ENCODE assay signal across 7 cellular contexts in the genomic region with DNA sequence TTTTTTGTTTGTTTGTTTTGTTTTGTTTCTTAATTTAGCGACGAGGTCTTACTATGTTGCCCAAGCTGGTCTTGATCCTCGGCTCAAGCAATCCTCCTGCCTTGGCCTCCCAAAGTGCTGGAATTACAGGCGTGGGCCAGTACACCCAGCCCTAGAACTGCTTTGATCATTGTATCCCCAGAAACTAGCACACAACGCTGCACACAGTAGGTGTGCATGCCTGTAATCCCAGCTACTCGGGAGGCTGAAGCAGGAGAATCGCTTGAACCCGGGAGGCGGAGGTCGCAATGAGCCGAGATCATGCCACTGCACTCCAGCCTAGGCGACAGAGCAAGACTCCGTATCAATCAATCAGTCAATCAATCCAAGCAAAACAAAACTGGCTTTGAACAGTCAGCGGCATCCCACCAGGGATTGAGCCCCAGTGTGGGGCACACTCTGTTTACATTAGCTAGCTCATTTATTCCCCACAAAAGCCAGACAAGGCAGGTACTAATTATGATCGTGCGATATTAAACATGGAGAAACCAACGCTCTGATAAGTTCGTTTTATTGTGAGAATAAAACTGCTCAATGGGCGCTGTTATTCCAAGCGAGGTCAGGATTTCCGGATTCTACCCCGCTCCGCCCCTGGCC. TPM values are rescaled to one million over a fixed set of nuclear protein-coding genes. Genes with fewer than 3 reads are reported as not detected.
A peak's percentile ranks its signal among the peaks of the same experiment; 100 is the strongest.
DNase-seq lines count a peak whose midpoint lies in the region; ATAC-seq and TF ChIP-seq lines count a peak whose summit lies in the region.

No MANE protein-coding gene starts in this region.

- peaks cover 19% of the 10 kb centered on the region for H3K4me1 Mint-ChIP-seq in endothelial cell (ENCODE audit: unreplicated experiment)
- peaks cover 28% of the 10 kb centered on the region for H3K4me1 Mint-ChIP-seq in osteocyte (ENCODE audit: unreplicated experiment)

- DNase-seq in MG63 (no peak), endothelial cell (ENCODE audit: low spot score) (no peak), osteocyte (ENCODE audit: extremely low spot score, unreplicated experiment) (no peak), AG08396 (ENCODE audit: low spot score) (no peak), NCI-H1436 treated with DMSO at 0.1 percent for 48 hours (lab: John Stamatoyannopoulos, UW) (no peak)

- H3K4me3 ChIP-seq in MG63 = peak overlapping the region; percentile 37

- ATAC-seq in GM19467 (IDR thresholded peaks at IDR 0.05; ENCODE audit: unreplicated experiment) (peak; percentile 8), GM18520 (IDR thresholded peaks at IDR 0.05; ENCODE audit: unreplicated experiment) (no peak)

- H3K36me3 ChIP-seq in MG63 = peaks cover 15% of the 10 kb centered on the region

- TF ChIP-seq CTCF in endothelial cell (IDR thresholded peaks at IDR 0.05; ENCODE audit: unreplicated experiment) = no peak
- no peak for TF ChIP-seq CTCF in osteocyte (IDR thresholded peaks at IDR 0.05)

- H3K9me3 Mint-ChIP-seq in endothelial cell (ENCODE audit: unreplicated experiment) = no peaks in the 10 kb centered on the region
- H3K9me3 Mint-ChIP-seq in osteocyte (ENCODE audit: unreplicated experiment) = no peaks in the 10 kb centered on the region

- H3K27ac Mint-ChIP-seq in endothelial cell (ENCODE audit: unreplicated experiment) = peak overlapping the region; percentile 98
- H3K27ac Mint-ChIP-seq in osteocyte (ENCODE audit: unreplicated experiment) = peak overlapping the region; percentile 88

- peaks cover 9% of the 10 kb centered on the region for H3K27me3 Mint-ChIP-seq in endothelial cell (ENCODE audit: unreplicated experiment)
- H3K27me3 Mint-ChIP-seq in osteocyte (ENCODE audit: unreplicated experiment) = no peaks in the 10 kb centered on the region

- H3K27me3 ChIP-seq in MG63 = no peaks in the 10 kb centered on the region

- no peaks in the 10 kb centered on the region for H3K9me3 ChIP-seq in MG63

- H3K4me3 Mint-ChIP-seq in endothelial cell (ENCODE audit: unreplicated experiment) (peak overlapping the region; percentile 83), osteocyte (ENCODE audit: unreplicated experiment) (peak overlapping the region; percentile 73)

- H3K36me3 Mint-ChIP-seq in endothelial cell (ENCODE audit: low read depth, unreplicated experiment) (peaks cover 17% of the 10 kb centered on the region), osteocyte (ENCODE audit: unreplicated experiment) (peaks cover 4% of the 10 kb centered on the region)

RNA-seq across cellular contexts. Expression of a gene that starts 0.6 kb away (rescaled TPM):
- total RNA-seq in MG63 (2014; rRNA removed; shearing (Covaris generic); ENCODE audit: low replicate concordance) = 31.3 and 34.5 TPM in 2 replicates
- total RNA-seq in endothelial cell (ENCODE audit: unreplicated experiment) (36.3 TPM), osteocyte (33.6 and 34.7 TPM in 2 replicates)

RNA-seq across cellular contexts. Expression of a gene that starts 19.8 kb away (rescaled TPM):
- 9.1 and 28.5 TPM in 2 replicates for total RNA-seq in MG63 (2014; rRNA removed; shearing (Covaris generic); ENCODE audit: low replicate concordance)
- total RNA-seq in endothelial cell (ENCODE audit: unreplicated experiment) (11.4 TPM), osteocyte (11.8 and 12.6 TPM in 2 replicates)

RNA-seq across cellular contexts. Expression of a gene that starts 28.8 kb away (rescaled TPM):
- total RNA-seq in MG63 (2014; rRNA removed; shearing (Covaris generic); ENCODE audit: low replicate concordance) = 34.1 and 51.9 TPM in 2 replicates
- 33.1 TPM for total RNA-seq in endothelial cell (ENCODE audit: unreplicated experiment)
- 50.8 and 52.3 TPM in 2 replicates for total RNA-seq in osteocyte

RNA-seq across cellular contexts. Expression of a gene that starts 29.0 kb away (rescaled TPM):
- 24.0 and 32.6 TPM in 2 replicates for total RNA-seq in MG63 (2014; rRNA removed; shearing (Covaris generic); ENCODE audit: low replicate concordance)
- total RNA-seq in endothelial cell (ENCODE audit: unreplicated experiment) (34.4 TPM), osteocyte (21.1 and 22.7 TPM in 2 replicates)

RNA-seq across cellular contexts. Expression of a gene that starts 41.0 kb away (rescaled TPM):
- total RNA-seq in MG63 (2014; rRNA removed; shearing (Covaris generic); ENCODE audit: low replicate concordance) = not detected in 2 replicates
- 1.2 TPM for total RNA-seq in endothelial cell (ENCODE audit: unreplicated experiment)
- 0.40 and 0.94 TPM in 2 replicates for total RNA-seq in osteocyte
